Comparison of ENCODE assay signal across 1 cellular context in genomic region chr4:5957091-5957490, GRCh38.
TF ChIP-seq lines count a peak whose summit lies in the region.

No MANE protein-coding gene starts in this region.

TF ChIP-seq in GM23338, 12 proteins besides CTCF, POLR2A, EP300 and RAD21:
- TF ChIP-seq REST (IDR thresholded peaks at IDR 0.05; ENCODE audit: unreplicated experiment) (no peak), EZH2 (IDR thresholded peaks at IDR 0.05; ENCODE audit: low read depth, unreplicated experiment) (no peak), POLR2AphosphoS5 (IDR thresholded peaks at IDR 0.05; ENCODE audit: low read depth) (no peak)
